ENCODE assay signal across 22 cellular contexts in genomic region chr1:53693361-53693760, GRCh38. TPM values are rescaled to one million over a fixed set of nuclear protein-coding genes. Genes with fewer than 3 reads are reported as not detected.
"Had no signal": no experiment of that assay in that cellular context is flagged by ENCODE, and none has a peak within 500 bp of the region (broad histone marks: within the 10 kb centered on the region; RNA-seq: fewer than 3 reads in every experiment).

No MANE protein-coding gene starts in this region.

- DNase-seq: activated CD4-positive, alpha-beta memory T cell treated with anti-CD3 and anti-CD28 coated beads, Interleukin-2, amount 10 ng/mL, durations not matched to agents 7 days and 5 days; activated CD4-positive, alpha-beta T cell treated with anti-CD3 and anti-CD28 coated beads for 48 hours; activated CD4-positive, CD25-positive, alpha-beta regulatory T cell; activated CD8-positive, alpha-beta memory T cell treated with anti-CD3 and anti-CD28 coated beads, Interleukin-2, amount 10 ng/mL, durations not matched to agents 7 days and 5 days; activated naive CD4-positive, alpha-beta T cell treated with Interleukin-2 at 50 U/mL for 16 hours; activated naive CD8-positive, alpha-beta T cell treated with anti-CD3 and anti-CD28 coated beads, Interleukin-2, amount 50 U/mL, for 24 hours; aorta; effector CD4-positive, alpha-beta T cell; heart right ventricle; left ventricle myocardium inferior; naive B cell; sigmoid colon; stimulated activated CD4-positive, alpha-beta T cell treated with anti-CD3 and anti-CD28 coated beads, Interleukin-4, amount 100 ng/mL, for 4 hours; upper lobe of right lung had no signal

- H3K27me3 ChIP-seq: breast epithelium, neutrophil had no signal

- H3K27ac Mint-ChIP-seq: activated CD4-positive, alpha-beta memory T cell treated with anti-CD3 and anti-CD28 coated beads, Interleukin-2, amount 10 ng/mL, durations not matched to agents 7 days and 5 days; activated CD8-positive, alpha-beta memory T cell treated with anti-CD3 and anti-CD28 coated beads, Interleukin-2, amount 10 ng/mL, durations not matched to agents 7 days and 5 days; activated naive CD8-positive, alpha-beta T cell treated with anti-CD3 and anti-CD28 coated beads, Interleukin-2, amount 50 U/mL, for 24 hours; activated T-helper 17 cell treated with anti-CD3 and anti-CD28 coated beads, Interleukin-2, amount 50 U/mL, for 72 hours; stimulated activated memory B cell treated with anti-CD40 and anti-IgM and Interleukin-4, amounts not matched to agents 10 μg/mL and 1 μg/mL and 100 μg/mL, for 72 hours had no signal

- H3K27me3 Mint-ChIP-seq: activated naive CD8-positive, alpha-beta T cell treated with anti-CD3 and anti-CD28 coated beads, Interleukin-2, amount 50 U/mL, for 24 hours had no signal

- ATAC-seq: activated CD8-positive, alpha-beta memory T cell treated with anti-CD3 and anti-CD28 coated beads, Interleukin-2, amount 10 ng/mL, durations not matched to agents 7 days and 5 days; activated naive CD8-positive, alpha-beta T cell treated with anti-CD3 and anti-CD28 coated beads, Interleukin-2, amount 50 U/mL, for 24 hours; activated T-helper 17 cell treated with anti-CD3 and anti-CD28 coated beads, Interleukin-2, amount 50 U/mL, for 72 hours; esophagus mucosa; gastroesophageal sphincter; stimulated activated memory B cell treated with anti-CD40 and anti-IgM and Interleukin-4, amounts not matched to agents 10 μg/mL and 1 μg/mL and 100 μg/mL, for 72 hours; upper lobe of right lung had no signal

- H3K4me1 Mint-ChIP-seq: activated naive CD8-positive, alpha-beta T cell treated with anti-CD3 and anti-CD28 coated beads, Interleukin-2, amount 50 U/mL, for 24 hours; activated T-helper 17 cell treated with anti-CD3 and anti-CD28 coated beads, Interleukin-2, amount 50 U/mL, for 72 hours; naive B cell; stimulated activated memory B cell treated with anti-CD40 and anti-IgM and Interleukin-4, amounts not matched to agents 10 μg/mL and 1 μg/mL and 100 μg/mL, for 72 hours had no signal

- H3K9me3 Mint-ChIP-seq: activated CD4-positive, alpha-beta memory T cell treated with anti-CD3 and anti-CD28 coated beads, Interleukin-2, amount 10 ng/mL, durations not matched to agents 7 days and 5 days; activated naive CD8-positive, alpha-beta T cell treated with anti-CD3 and anti-CD28 coated beads, Interleukin-2, amount 50 U/mL, for 24 hours; activated T-helper 17 cell treated with anti-CD3 and anti-CD28 coated beads, Interleukin-2, amount 50 U/mL, for 72 hours; naive B cell; stimulated activated memory B cell treated with anti-CD40 and anti-IgM and Interleukin-4, amounts not matched to agents 10 μg/mL and 1 μg/mL and 100 μg/mL, for 72 hours had no signal

- H3K4me1 ChIP-seq: breast epithelium, gastroesophageal sphincter, left ventricle myocardium inferior, sigmoid colon, upper lobe of right lung had no signal

- H3K36me3 Mint-ChIP-seq: activated CD8-positive, alpha-beta memory T cell treated with anti-CD3 and anti-CD28 coated beads, Interleukin-2, amount 10 ng/mL, durations not matched to agents 7 days and 5 days; naive B cell; stimulated activated memory B cell treated with anti-CD40 and anti-IgM and Interleukin-4, amounts not matched to agents 10 μg/mL and 1 μg/mL and 100 μg/mL, for 72 hours had no signal

- H3K27ac ChIP-seq: breast epithelium, gastroesophageal sphincter, heart right ventricle, left ventricle myocardium inferior, neutrophil, sigmoid colon, thoracic aorta, upper lobe of right lung had no signal

- H3K4me3 ChIP-seq: breast epithelium, gastroesophageal sphincter, heart right ventricle, left ventricle myocardium inferior, sigmoid colon, thoracic aorta, upper lobe of right lung had no signal

- H3K36me3 ChIP-seq: breast epithelium, gastroesophageal sphincter, heart right ventricle, left ventricle myocardium inferior, neutrophil, sigmoid colon, thoracic aorta, upper lobe of right lung had no signal

- H3K4me3 Mint-ChIP-seq: activated CD4-positive, alpha-beta memory T cell treated with anti-CD3 and anti-CD28 coated beads, Interleukin-2, amount 10 ng/mL, durations not matched to agents 7 days and 5 days; activated CD8-positive, alpha-beta memory T cell treated with anti-CD3 and anti-CD28 coated beads, Interleukin-2, amount 10 ng/mL, durations not matched to agents 7 days and 5 days; activated naive CD8-positive, alpha-beta T cell treated with anti-CD3 and anti-CD28 coated beads, Interleukin-2, amount 50 U/mL, for 24 hours; activated T-helper 17 cell treated with anti-CD3 and anti-CD28 coated beads, Interleukin-2, amount 50 U/mL, for 72 hours; naive B cell; stimulated activated memory B cell treated with anti-CD40 and anti-IgM and Interleukin-4, amounts not matched to agents 10 μg/mL and 1 μg/mL and 100 μg/mL, for 72 hours had no signal

- H3K9me3 ChIP-seq: breast epithelium, gastroesophageal sphincter, heart right ventricle, left ventricle myocardium inferior, neutrophil, sigmoid colon, thoracic aorta, upper lobe of right lung had no signal

RNA-seq across cellular contexts. Expression of gene GLIS1, which starts 45.6 kb away (rescaled TPM):
- total RNA-seq: activated CD4-positive, alpha-beta memory T cell treated with anti-CD3 and anti-CD28 coated beads, Interleukin-2, amount 10 ng/mL, durations not matched to agents 7 days and 5 days; activated CD8-positive, alpha-beta memory T cell treated with anti-CD3 and anti-CD28 coated beads, Interleukin-2, amount 10 ng/mL, durations not matched to agents 7 days and 5 days; activated T-helper 17 cell treated with anti-CD3 and anti-CD28 coated beads, Interleukin-2, amount 50 U/mL, for 72 hours; mononuclear cell had no signal
